ENCODE assay signal across 23 cellular contexts in the genomic region with DNA sequence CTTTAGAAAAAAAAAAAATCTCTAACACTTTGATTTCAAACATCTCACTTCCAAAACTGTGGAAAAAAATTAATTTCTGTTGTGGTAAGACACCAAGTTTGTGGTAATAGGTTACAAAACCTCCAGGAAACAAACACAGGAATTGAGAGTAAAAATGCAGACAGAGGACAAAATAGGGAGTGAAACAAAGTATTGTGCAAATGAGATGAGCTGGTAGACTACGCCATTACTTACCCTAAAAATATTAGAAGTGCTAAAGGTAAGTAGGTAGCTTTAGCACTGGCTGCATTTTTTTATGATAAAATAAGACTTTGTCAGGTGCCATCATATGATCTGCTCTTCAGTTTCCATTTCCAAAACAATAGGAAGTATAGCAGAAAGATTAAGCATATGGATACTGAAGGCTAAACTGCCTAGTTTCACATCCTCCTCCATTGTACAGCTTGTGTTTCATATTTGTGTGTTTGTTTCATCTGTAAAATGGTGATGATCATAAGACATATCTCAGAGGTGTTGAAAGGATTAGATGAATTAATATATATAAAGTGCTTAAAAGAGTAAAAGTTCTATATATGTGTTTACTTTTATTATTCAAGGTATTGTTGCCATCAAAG.
A peak's percentile ranks its signal among the peaks of the same experiment; 100 is the strongest.
DNase-seq lines count a peak whose midpoint lies in the region; ATAC-seq, FAIRE-seq and TF ChIP-seq lines count a peak whose summit lies in the region.
"Had no signal": no experiment of that assay in that cellular context is flagged by ENCODE, and none has a peak within 500 bp of the region (broad histone marks: within the 10 kb centered on the region; RNA-seq: fewer than 3 reads in every experiment).

No MANE protein-coding gene starts in this region.

- H2AFZ ChIP-seq in GM12878 (ENCODE audit: control insufficient read depth, low read depth, low read length), result no peak overlapping the region
- H2AFZ ChIP-seq: hepatocyte, neural progenitor cell had no signal

- TF ChIP-seq RAD21 in GM12878 (IDR thresholded peaks at IDR 0.05; ENCODE audit: insufficient read depth, low read depth, low read length), result no peak

- H3K27ac ChIP-seq in GM12878 (ENCODE audit: control insufficient read depth, insufficient read depth), result no peak overlapping the region
- H3K27ac ChIP-seq: hepatocyte, neural progenitor cell, prostate gland had no signal

- H3K9me3 ChIP-seq in GM12878 (replicated peaks; ENCODE audit: control insufficient read depth, insufficient read depth, low read length), result no peaks in the 10 kb centered on the region
- H3K9me3 ChIP-seq: prostate gland had no signal

- no peaks in the 10 kb centered on the region for H3K4me1 ChIP-seq in GM12878 (ENCODE audit: control insufficient read depth, insufficient read depth, low read length)
- H3K4me1 ChIP-seq: prostate gland had no signal

- H3K79me2 ChIP-seq in GM12878 (ENCODE audit: control insufficient read depth, insufficient read depth, low read length), result no peaks in the 10 kb centered on the region
- H3K79me2 ChIP-seq: hepatocyte had no signal

- DNase-seq in GM12878 (ENCODE audit: low read depth, low spot score) (no peak), AG20443 (ENCODE audit: low spot score) (no peak), DMS 273 treated with DMSO at 0.1 percent for 48 hours (lab: John Stamatoyannopoulos, UW) (no peak)
- DNase-seq in activated naive CD4-positive, alpha-beta T cell treated with anti-CD3 and anti-CD28 coated beads, Interleukin-2, amount 50 U/mL, for 72 hours (ENCODE audit: low spot score in 2 of 2), result no peak
- DNase-seq: activated CD4-positive, alpha-beta memory T cell treated with anti-CD3 and anti-CD28 coated beads, Interleukin-2, amount 10 ng/mL, durations not matched to agents 7 days and 5 days; activated naive CD4-positive, alpha-beta T cell; amniotic stem cell; DMS79 treated with DMSO at 0.1 percent for 48 hours; GOT3; NCI-H146; NCI-H226; stimulated activated naive B cell treated with anti-CD40 and anti-IgM and Interleukin-4, amounts not matched to agents 10 μg/mL and 1 μg/mL and 100 μg/mL, for 72 hours; T-helper 9 cell had no signal

- BruUV-seq in GM12878 (replicated peaks; lab: Mats Ljungman, UMichigan), result no TSS peak

- SMC1A ChIA-PET in GM12878 (lab: Charles Lee; ENCODE audit: uncharacterized antibody, unreplicated experiment), result interaction anchor here (0.6 to 1.2 kb wide), 5 partner anchors 14 to 646 kb away, joined by 3 to 5 read pairs (median 4); no protein-coding TSS in a partner anchor

- TF ChIP-seq EP300 in GM12878 (IDR thresholded peaks at IDR 0.05; ENCODE audit: borderline replicate concordance in 1 of 2, control insufficient read depth in 1 of 2, low read depth in 2 of 2, low read length in 2 of 2), result no peak

- H3K27ac Mint-ChIP-seq in activated naive CD4-positive, alpha-beta T cell treated with anti-CD3 and anti-CD28 coated beads, Interleukin-2, amount 50 U/mL, for 72 hours, result no peak overlapping the region
- H3K27ac Mint-ChIP-seq: activated CD4-positive, alpha-beta memory T cell treated with anti-CD3 and anti-CD28 coated beads, Interleukin-2, amount 10 ng/mL, durations not matched to agents 7 days and 5 days; neural progenitor cell; stimulated activated naive B cell treated with anti-CD40 and anti-IgM and Interleukin-4, amounts not matched to agents 10 μg/mL and 1 μg/mL and 100 μg/mL, for 72 hours had no signal

- H3K4me3 ChIP-seq in GM12878, result no peak overlapping the region
- H3K4me3 ChIP-seq: hepatocyte, neural progenitor cell, prostate gland had no signal

- POLR2A ChIA-PET in GM12878 (lab: Charles Lee), result no interaction called here

- no peak overlapping the region for H3K9ac ChIP-seq in GM12878 (ENCODE audit: control insufficient read depth, insufficient read depth, low read length)
- H3K9ac ChIP-seq: neural progenitor cell had no signal

- H4K20me1 ChIP-seq in GM12878 (ENCODE audit: control insufficient read depth, insufficient read depth), result no peaks in the 10 kb centered on the region

- no peak overlapping the region for H3K4me2 ChIP-seq in GM12878 (ENCODE audit: control insufficient read depth, insufficient read depth)
- H3K4me2 ChIP-seq: hepatocyte, neural progenitor cell had no signal

- ATAC-seq in GM18519 (IDR thresholded peaks at IDR 0.05; ENCODE audit: low FRiP score, unreplicated experiment) (peak; percentile 58), GM21447 (IDR thresholded peaks at IDR 0.05; ENCODE audit: unreplicated experiment) (peak; percentile 61), HG03469 (IDR thresholded peaks at IDR 0.05; ENCODE audit: unreplicated experiment) (peak; percentile 56), GM12878 (peak; percentile 55)
- ATAC-seq in activated naive CD4-positive, alpha-beta T cell treated with anti-CD3 and anti-CD28 coated beads, Interleukin-2, amount 50 U/mL, for 72 hours, result no peak
- ATAC-seq: HepG2, SK-N-SH treated with all-trans-retinoic acid at 6 μM for 48 hours had no signal

- FAIRE-seq in GM12878 (lab: Jason Lieb, UNC), result no peak
- FAIRE-seq: bronchial epithelial cell, HepG2, RCC 7860 had no signal

- in situ Hi-C loops in GM12878 (cut with MboI), result no loop called here

- H3K36me3 Mint-ChIP-seq in activated naive CD4-positive, alpha-beta T cell treated with anti-CD3 and anti-CD28 coated beads, Interleukin-2, amount 50 U/mL, for 72 hours, result no peaks in the 10 kb centered on the region
- H3K36me3 Mint-ChIP-seq: neural progenitor cell; stimulated activated naive B cell treated with anti-CD40 and anti-IgM and Interleukin-4, amounts not matched to agents 10 μg/mL and 1 μg/mL and 100 μg/mL, for 72 hours had no signal

- H3K9me3 Mint-ChIP-seq in activated naive CD4-positive, alpha-beta T cell treated with anti-CD3 and anti-CD28 coated beads, Interleukin-2, amount 50 U/mL, for 72 hours, result no peaks in the 10 kb centered on the region
- H3K9me3 Mint-ChIP-seq: activated CD4-positive, alpha-beta memory T cell treated with anti-CD3 and anti-CD28 coated beads, Interleukin-2, amount 10 ng/mL, durations not matched to agents 7 days and 5 days; neural progenitor cell; stimulated activated naive B cell treated with anti-CD40 and anti-IgM and Interleukin-4, amounts not matched to agents 10 μg/mL and 1 μg/mL and 100 μg/mL, for 72 hours had no signal

- intact Hi-C loops in GM12878 (cut with micrococcal nuclease; ENCODE audit: unreplicated experiment), result no loop called here

- WGBS in GM12878 (ENCODE audit: insufficient coverage, insufficient replicate concordance, low lambda C conversion rate, missing lambda C conversion rate), result 50% methylated on average over 1 of the region's 1 CpG

- CTCF ChIA-PET in GM12878 (lab: Yijun Ruan, JAX), result no interaction called here

- H3K27me3 ChIP-seq in GM12878 (replicated peaks in 1 of 2; ENCODE audit: control insufficient read depth in 2 of 2, insufficient read depth in 2 of 2, low read length in 1 of 2), result no peaks in the 10 kb centered on the region
- H3K27me3 ChIP-seq: hepatocyte, neural progenitor cell had no signal

- TF ChIP-seq POLR2A in GM12878 (IDR thresholded peaks at IDR 0.05; ENCODE audit: low read depth, low read length), result no peak

- H3K36me3 ChIP-seq in GM12878 (ENCODE audit: control insufficient read depth in 2 of 2, insufficient read depth in 2 of 2, low read length in 1 of 2), result no peaks in the 10 kb centered on the region
- H3K36me3 ChIP-seq: neural progenitor cell, prostate gland had no signal

- no peak for TF ChIP-seq CTCF in GM12878 (IDR thresholded peaks at IDR 0.05 in 2 of 3, conservative IDR thresholded peaks at IDR 0.05 in 1 of 3; ENCODE audit: control insufficient read depth in 2 of 3, extremely low read depth in 1 of 3, insufficient read depth in 1 of 3, low read depth in 3 of 3, low read length in 3 of 3)

- RAD21 ChIA-PET in GM12878 (lab: Charles Lee; ENCODE audit: unreplicated experiment), result no interaction called here

TF ChIP-seq in GM12878, 131 proteins besides CTCF, POLR2A, EP300 and RAD21 (continues in another document):
- TF ChIP-seq IKZF1 (conservative IDR thresholded peaks at IDR 0.05), result no peak
- TF ChIP-seq, protein P1, sequence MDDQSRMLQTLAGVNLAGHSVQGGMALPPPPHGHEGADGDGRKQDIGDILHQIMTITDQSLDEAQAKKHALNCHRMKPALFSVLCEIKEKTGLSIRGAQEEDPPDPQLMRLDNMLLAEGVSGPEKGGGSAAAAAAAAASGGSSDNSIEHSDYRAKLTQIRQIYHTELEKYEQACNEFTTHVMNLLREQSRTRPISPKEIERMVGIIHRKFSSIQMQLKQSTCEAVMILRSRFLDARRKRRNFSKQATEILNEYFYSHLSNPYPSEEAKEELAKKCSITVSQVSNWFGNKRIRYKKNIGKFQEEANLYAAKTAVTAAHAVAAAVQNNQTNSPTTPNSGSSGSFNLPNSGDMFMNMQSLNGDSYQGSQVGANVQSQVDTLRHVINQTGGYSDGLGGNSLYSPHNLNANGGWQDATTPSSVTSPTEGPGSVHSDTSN (IDR thresholded peaks at IDR 0.05; ENCODE audit: insufficient replicate concordance, low read depth, low read length), result no peak
- TF ChIP-seq ZNF274 (IDR thresholded peaks at IDR 0.05; ENCODE audit: insufficient read depth, insufficient read length), result no peak
- TF ChIP-seq DPF2 (IDR thresholded peaks at IDR 0.05), result no peak
- TF ChIP-seq BMI1 (IDR thresholded peaks at IDR 0.05; ENCODE audit: borderline replicate concordance), result no peak
- TF ChIP-seq CHD4 (IDR thresholded peaks at IDR 0.05), result no peak
- TF ChIP-seq IRF3 (IDR thresholded peaks at IDR 0.05), result no peak
- no peak for TF ChIP-seq MLLT1 (IDR thresholded peaks at IDR 0.05)
- TF ChIP-seq MYC (IDR thresholded peaks at IDR 0.05; ENCODE audit: insufficient read depth, insufficient read length, insufficient replicate concordance, low read length, severe bottlenecking), result no peak

Comparison
In these comparisons a context has a peak if more than half of its experiments do, and no peak if none do; other contexts are left out.
1. ATAC-seq: peak in GM18519 (single experiment), GM21447 (single experiment), HG03469 (single experiment) and GM12878 (single experiment); none in activated naive CD4-positive, alpha-beta T cell treated with anti-CD3 and anti-CD28 coated beads, Interleukin-2, amount 50 U/mL, for 72 hours (0 of 2).